21 cellular contexts compared by ENCODE assay signal in genomic region chr6:167778497-167779122, GRCh38. TPM values are rescaled to one million over a fixed set of nuclear protein-coding genes. Genes with fewer than 3 reads are reported as not detected.
A peak's percentile ranks its signal among the peaks of the same experiment; 100 is the strongest.
DNase-seq lines count a peak whose midpoint lies in the region; ATAC-seq, FAIRE-seq and TF ChIP-seq lines count a peak whose summit lies in the region.
"Had no signal": no experiment of that assay in that cellular context is flagged by ENCODE, and none has a peak within 500 bp of the region (broad histone marks: within the 10 kb centered on the region; RNA-seq: fewer than 3 reads in every experiment).

No MANE protein-coding gene starts in this region.

- H4K20me1 ChIP-seq in mammary epithelial cell (ENCODE audit: insufficient read depth, low read length), result no peaks in the 10 kb centered on the region

- H3K27ac Mint-ChIP-seq in neural crest cell (ENCODE audit: unreplicated experiment), result peak overlapping the region; percentile 86
- H3K27ac Mint-ChIP-seq: activated CD4-positive, alpha-beta T cell treated with anti-CD3 and anti-CD28 coated beads, Interleukin-2, amount 10 ng/mL, durations not matched to agents 24 days and 14 days; GM23338 had no signal

- H3K27me3 ChIP-seq in breast epithelium (no peaks in the 10 kb centered on the region), mammary epithelial cell (ENCODE audit: insufficient read depth, low read length) (no peaks in the 10 kb centered on the region), upper lobe of right lung (no peaks in the 10 kb centered on the region)
- H3K27me3 ChIP-seq: Peyer's patch had no signal

- peak; percentile 73 to 77 for DNase-seq in breast epithelium (ENCODE audit: low spot score in 2 of 2)
- DNase-seq in mammary epithelial cell, result no peak
- DNase-seq in iPS-NIHi11 (ENCODE audit: low spot score), result peak; percentile 54
- no peak for DNase-seq in neural crest cell (ENCODE audit: low read depth, low spot score)
- DNase-seq in upper lobe of right lung, result peak; percentile 84
- DNase-seq in GM12892 (ENCODE audit: insufficient read length), result no peak
- DNase-seq in COLO829 (ENCODE audit: low spot score), result no peak
- DNase-seq: activated CD4-positive, alpha-beta T cell treated with anti-CD3 and anti-CD28 coated beads, Interleukin-2, amount 10 ng/mL, durations not matched to agents 24 days and 14 days; activated naive CD4-positive, alpha-beta T cell; aorta; foreskin melanocyte; KG1; mesendoderm; stimulated activated CD4-positive, alpha-beta T cell treated with anti-CD3 and anti-CD28 coated beads, Interleukin-4, amount 100 ng/mL, for 4 hours; stimulated activated CD8-positive, alpha-beta memory T cell treated with anti-CD3 and anti-CD28 coated beads, Interleukin-4, amount 100 ng/mL, for 48 hours had no signal

- FAIRE-seq in GM12892 (lab: Jason Lieb, UNC), result no peak
- FAIRE-seq: A204.1, TTC549 had no signal

- ATAC-seq in upper lobe of right lung (peak; percentile 95), HG03025 (IDR thresholded peaks at IDR 0.05; ENCODE audit: low FRiP score, unreplicated experiment) (no peak)
- ATAC-seq: GM23338 had no signal

- intact Hi-C loops in breast epithelium (cut with DNase I; ENCODE audit: low total_unique reads) (loop anchor here (5.0 kb wide), 1 partner anchor 631 kb away; no protein-coding TSS in a partner anchor), mammary epithelial cell (cut with micrococcal nuclease) (no loop called here), upper lobe of right lung (cut with DNase I) (no loop called here)

- H3K4me1 Mint-ChIP-seq in neural crest cell, result peaks cover 15% of the 10 kb centered on the region
- H3K4me1 Mint-ChIP-seq: activated CD4-positive, alpha-beta T cell treated with anti-CD3 and anti-CD28 coated beads, Interleukin-2, amount 10 ng/mL, durations not matched to agents 24 days and 14 days had no signal

- in situ Hi-C loops in mammary epithelial cell (cut with MboI; ENCODE audit: low sequenced_read_pairs in 2 of 2), result no loop called here

- H3K9ac ChIP-seq in mammary epithelial cell (ENCODE audit: insufficient read depth, low read length), result no peak overlapping the region

- no peak overlapping the region for H3K4me3 ChIP-seq in breast epithelium
- no peak overlapping the region for H3K4me3 ChIP-seq in mammary epithelial cell (replicated peaks in 1 of 3; ENCODE audit: insufficient read depth in 1 of 3, low read depth in 2 of 3, low read length in 3 of 3)
- H3K4me3 ChIP-seq in upper lobe of right lung, result no peak overlapping the region
- H3K4me3 ChIP-seq: GM23338, Peyer's patch, thoracic aorta had no signal

- TF ChIP-seq POLR2A in breast epithelium (IDR thresholded peaks at IDR 0.05) (no peak), GM12892 (IDR thresholded peaks at IDR 0.05; ENCODE audit: low read depth, low read length) (no peak)

- H3K36me3 ChIP-seq in breast epithelium, result no peaks in the 10 kb centered on the region
- H3K36me3 ChIP-seq in mammary epithelial cell (ENCODE audit: insufficient read depth, low read length), result no peaks in the 10 kb centered on the region
- no peaks in the 10 kb centered on the region for H3K36me3 ChIP-seq in upper lobe of right lung
- H3K36me3 ChIP-seq: Peyer's patch, thoracic aorta had no signal

- no peak overlapping the region for H3K4me2 ChIP-seq in mammary epithelial cell (ENCODE audit: insufficient read depth, low read depth, low read length)
- H3K4me2 ChIP-seq: GM23338 had no signal

- dilution Hi-C loops in mammary epithelial cell (cut with HindIII; ENCODE audit: low sequenced_read_pairs), result no loop called here

- no peaks in the 10 kb centered on the region for H3K36me3 Mint-ChIP-seq in neural crest cell (ENCODE audit: low read depth)

- peak overlapping the region in 1 of 2 donors; percentile 63 for H3K27ac ChIP-seq in breast epithelium
- H3K27ac ChIP-seq in mammary epithelial cell (ENCODE audit: insufficient read depth, low read depth, low read length), result no peak overlapping the region
- H3K27ac ChIP-seq in upper lobe of right lung, result no peak overlapping the region
- H3K27ac ChIP-seq: Peyer's patch, thoracic aorta had no signal

- CTCF ChIA-PET in mammary epithelial cell (lab: Charles Lee; ENCODE audit: low non-redundant PET), result no interaction called here

- H3K4me3 Mint-ChIP-seq in neural crest cell, result no peak overlapping the region
- H3K4me3 Mint-ChIP-seq: activated CD4-positive, alpha-beta T cell treated with anti-CD3 and anti-CD28 coated beads, Interleukin-2, amount 10 ng/mL, durations not matched to agents 24 days and 14 days; GM23338 had no signal

- H2AFZ ChIP-seq in mammary epithelial cell (ENCODE audit: low read depth, low read length), result no peak overlapping the region
- H2AFZ ChIP-seq: GM23338 had no signal

- H3K9me3 Mint-ChIP-seq in neural crest cell, result no peaks in the 10 kb centered on the region
- H3K9me3 Mint-ChIP-seq: activated CD4-positive, alpha-beta T cell treated with anti-CD3 and anti-CD28 coated beads, Interleukin-2, amount 10 ng/mL, durations not matched to agents 24 days and 14 days; GM23338 had no signal

- H3K9me3 ChIP-seq in breast epithelium (no peaks in the 10 kb centered on the region), mammary epithelial cell (replicated peaks; ENCODE audit: insufficient read depth, low read length) (no peaks in the 10 kb centered on the region), upper lobe of right lung (no peaks in the 10 kb centered on the region)
- H3K9me3 ChIP-seq: Peyer's patch, thoracic aorta had no signal

- BruUV-seq in mammary epithelial cell (replicated peaks; lab: Mats Ljungman, UMichigan), result no TSS peak

- peaks cover 35% of the 10 kb centered on the region for H3K27me3 Mint-ChIP-seq in neural crest cell (ENCODE audit: low read depth)

- 62% methylated on average over 19 of the region's 21 CpGs for WGBS in mammary epithelial cell (ENCODE audit: low coverage, missing lambda C conversion rate)

- no peak for TF ChIP-seq CTCF in breast epithelium (IDR thresholded peaks at IDR 0.05)
- TF ChIP-seq CTCF in mammary epithelial cell (conservative IDR thresholded peaks at IDR 0.05 in 1 of 2, IDR thresholded peaks at IDR 0.05 in 1 of 2; ENCODE audit: extremely low read depth in 1 of 2, insufficient read depth in 1 of 2, low read depth in 1 of 2, low read length in 2 of 2), result no peak
- no peak for TF ChIP-seq CTCF in neural crest cell (conservative IDR thresholded peaks at IDR 0.05)
- no peak for TF ChIP-seq CTCF in upper lobe of right lung (IDR thresholded peaks at IDR 0.05)

- H3K79me2 ChIP-seq in mammary epithelial cell (ENCODE audit: insufficient read depth, low read length), result no peaks in the 10 kb centered on the region

- no peaks in the 10 kb centered on the region for H3K4me1 ChIP-seq in breast epithelium
- H3K4me1 ChIP-seq in mammary epithelial cell (ENCODE audit: insufficient read depth, low read length), result no peaks in the 10 kb centered on the region
- peaks cover 7% of the 10 kb centered on the region for H3K4me1 ChIP-seq in upper lobe of right lung

RNA-seq across cellular contexts. Expression of gene AFDN, which starts 48.1 kb away (rescaled TPM):
- 100 to 1,000 TPM in 2 of 3 donors, 10 to 100 TPM in 1; 93.1 to 292 (median 170) TPM for total RNA-seq in breast epithelium
- 100 to 1,000 TPM; 117 to 129 TPM for total RNA-seq in mammary epithelial cell
- 29.4 TPM for polyA plus RNA-seq in mammary epithelial cell
- polyA minus RNA-seq in mammary epithelial cell, result 92.8 TPM
- 142 and 143 TPM in 2 replicates for total RNA-seq in neural crest cell
- 179 TPM for total RNA-seq in upper lobe of right lung
- 21.7 TPM for polyA plus RNA-seq in GM12892 (2012; ENCODE audit: missing spikeins)

Comparison
In these comparisons a context has a peak if more than half of its experiments do, and no peak if none do; other contexts are left out.
1. DNase-seq: peak in breast epithelium (2 of 2), iPS-NIHi11 (single experiment) and upper lobe of right lung (single experiment); none in mammary epithelial cell (single experiment), neural crest cell (single experiment), GM12892 (single experiment) and COLO829 (single experiment).